Comparison of ENCODE assay signal across 17 cellular contexts in the genomic region with DNA sequence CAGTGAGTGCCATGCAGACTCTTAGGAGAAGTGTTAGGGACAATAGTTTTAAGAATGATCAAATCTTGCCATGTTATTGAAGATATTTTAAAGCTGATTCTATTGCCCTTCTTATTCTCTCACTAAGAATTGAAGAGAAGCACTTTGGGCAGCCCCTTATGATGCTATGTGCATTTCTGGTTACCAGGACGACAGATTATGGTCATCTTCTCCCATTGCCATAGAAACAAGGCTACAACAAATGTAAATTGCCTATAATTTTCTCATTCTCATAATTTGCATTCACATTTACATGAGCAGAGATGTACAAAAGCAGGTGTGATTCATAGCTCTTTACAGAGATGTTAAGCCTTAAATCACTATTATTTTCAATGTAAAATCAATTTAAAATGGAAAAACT.
DNase-seq lines count a peak whose midpoint lies in the region; ATAC-seq, FAIRE-seq and TF ChIP-seq lines count a peak whose summit lies in the region.
"Had no signal": no experiment of that assay in that cellular context is flagged by ENCODE, and none has a peak within 500 bp of the region (broad histone marks: within the 10 kb centered on the region; RNA-seq: fewer than 3 reads in every experiment).

No MANE protein-coding gene starts in this region.

- H3K23ac ChIP-seq in mesendoderm (ENCODE audit: low read length): no peak overlapping the region

- BruUV-seq in K562 (replicated peaks; lab: Mats Ljungman, UMichigan): no TSS peak

- no peaks in the 10 kb centered on the region for H3K79me2 ChIP-seq in K562 (ENCODE audit: control insufficient read depth, insufficient read depth, low read length)
- H3K79me2 ChIP-seq in mesendoderm (ENCODE audit: control insufficient read depth, insufficient read depth, low read length): no peaks in the 10 kb centered on the region

- in situ Hi-C loops in K562 (cut with MboI): no loop called here

- H2BK15ac ChIP-seq in mesendoderm (replicated peaks; ENCODE audit: low read depth): no peak overlapping the region

- H3K79me1 ChIP-seq in mesendoderm (ENCODE audit: low read length): no peaks in the 10 kb centered on the region

- H3K9me1 ChIP-seq in K562 (ENCODE audit: control insufficient read depth, insufficient read depth, low read length): no peaks in the 10 kb centered on the region

- H3K27ac ChIP-seq in K562 (ENCODE audit: extremely low read depth, low read depth, low read length) (no peak overlapping the region), mesendoderm (ENCODE audit: low read depth, low read length) (no peak overlapping the region), right lobe of liver (no peak overlapping the region), left lung (no peak overlapping the region)
- H3K27ac ChIP-seq: BLaER1 treated with 17β-estradiol and CSF1 and Interleukin-3, amounts not matched to agents 10 nM and 100 nM had no signal

- TF ChIP-seq RAD21 in K562 (CRISPR knock-in tag; conservative IDR thresholded peaks at IDR 0.05 in 1 of 2, IDR thresholded peaks at IDR 0.05 in 1 of 2): no peak

- H3K36me3 ChIP-seq in K562 (ENCODE audit: control insufficient read depth, insufficient read depth, low read length): no peaks in the 10 kb centered on the region
- H3K36me3 ChIP-seq in mesendoderm (ENCODE audit: control insufficient read depth, insufficient read depth, low read length): no peaks in the 10 kb centered on the region
- no peaks in the 10 kb centered on the region for H3K36me3 ChIP-seq in right lobe of liver
- H3K36me3 ChIP-seq in left lung: no peaks in the 10 kb centered on the region
- H3K36me3 ChIP-seq: BLaER1 treated with 17β-estradiol and CSF1 and Interleukin-3, amounts not matched to agents 10 nM and 100 nM had no signal

- no peak for TF ChIP-seq EP300 in K562 (IDR thresholded peaks at IDR 0.05; ENCODE audit: low read length)

- no peak overlapping the region for H2BK120ac ChIP-seq in mesendoderm (ENCODE audit: low read depth, low read length)

- DNase-seq in LHCN-M2 (ENCODE audit: low read depth) (peak; percentile 46), NAMALWA (ENCODE audit: low spot score) (peak; percentile 33), K562 (ENCODE audit: extremely low read depth in 1 of 4, low spot score in 3 of 4) (no peak), mesendoderm (peak; percentile 61), right lobe of liver (no peak), left lung (no peak)
- DNase-seq: Calu3; CD8-positive, alpha-beta T cell; DMS79 treated with DMSO at 0.1 percent for 48 hours; GF-D8; HFFc6 had no signal

- no peak overlapping the region for H3K18ac ChIP-seq in mesendoderm (ENCODE audit: low read length)

- CTCF ChIA-PET in K562 (lab: Yijun Ruan, JAX; ENCODE audit: low intra/inter-chr PET ratio): no interaction called here

- H3K9ac ChIP-seq in K562 (ENCODE audit: insufficient read depth in 1 of 2, low read depth in 2 of 2, low read length in 2 of 2) (no peak overlapping the region), mesendoderm (ENCODE audit: low read length) (no peak overlapping the region)
- H3K9ac ChIP-seq: BLaER1 treated with 17β-estradiol and CSF1 and Interleukin-3, amounts not matched to agents 10 nM and 100 nM had no signal

- no peak overlapping the region for H2AFZ ChIP-seq in K562 (ENCODE audit: low read depth, low read length)
- H2AFZ ChIP-seq: GM23338 had no signal

- POLR2A ChIA-PET in K562 (lab: Yijun Ruan, JAX): interaction anchor here (0.6 kb wide), 1 partner anchor 15 kb away, joined by 3 read pairs; no protein-coding TSS in a partner anchor

- H3K9me3 ChIP-seq in K562 (replicated peaks; ENCODE audit: control insufficient read depth, insufficient read depth, low read depth, low read length): no peaks in the 10 kb centered on the region
- no peaks in the 10 kb centered on the region for H3K9me3 ChIP-seq in right lobe of liver
- H3K9me3 ChIP-seq in left lung: no peaks in the 10 kb centered on the region
- H3K9me3 ChIP-seq: BLaER1 treated with 17β-estradiol and CSF1 and Interleukin-3, amounts not matched to agents 10 nM and 100 nM had no signal

- no peak for TF ChIP-seq POLR2A in K562 (conservative IDR thresholded peaks at IDR 0.05)
- TF ChIP-seq POLR2A in right lobe of liver (IDR thresholded peaks at IDR 0.05): no peak

- H4K8ac ChIP-seq in mesendoderm (ENCODE audit: low read depth, low read length): no peak overlapping the region

- H3K4ac ChIP-seq in mesendoderm (ENCODE audit: low read depth, low read length): no peak overlapping the region

- no peaks in the 10 kb centered on the region for H4K20me1 ChIP-seq in K562 (replicated peaks; ENCODE audit: control insufficient read depth, insufficient read depth, low read length)
- H4K20me1 ChIP-seq: BLaER1 treated with 17β-estradiol and CSF1 and Interleukin-3, amounts not matched to agents 10 nM and 100 nM had no signal

- no peak overlapping the region for H2BK5ac ChIP-seq in mesendoderm (ENCODE audit: low read length)

- WGBS in K562 (ENCODE audit: insufficient coverage, low coverage, missing lambda C conversion rate): 0% methylated on average over 1 of the region's 1 CpG
- no CpG with 5 or more reads among the region's 1 CpG for WGBS in mesendoderm (ENCODE audit: extremely low coverage, insufficient coverage, low lambda C conversion rate)
- 25% methylated on average over 1 of the region's 1 CpG for WGBS in right lobe of liver (ENCODE audit: insufficient coverage, low coverage, low lambda C conversion rate, missing lambda C conversion rate)

- H3K4me1 ChIP-seq in K562 (replicated peaks in 1 of 2; ENCODE audit: control insufficient read depth in 2 of 2, insufficient read depth in 2 of 2, low read length in 2 of 2) (no peaks in the 10 kb centered on the region), mesendoderm (ENCODE audit: control insufficient read depth, low read depth, low read length) (no peaks in the 10 kb centered on the region), right lobe of liver (no peaks in the 10 kb centered on the region), left lung (no peaks in the 10 kb centered on the region)
- H3K4me1 ChIP-seq: BLaER1 treated with 17β-estradiol and CSF1 and Interleukin-3, amounts not matched to agents 10 nM and 100 nM had no signal

- H3K4me2 ChIP-seq in K562 (ENCODE audit: insufficient read depth, low read length): no peak overlapping the region
- H3K4me2 ChIP-seq in mesendoderm (ENCODE audit: low read length): no peak overlapping the region
- H3K4me2 ChIP-seq: BLaER1 treated with 17β-estradiol and CSF1 and Interleukin-3, amounts not matched to agents 10 nM and 100 nM; GM23338 had no signal

- H3K27me3 ChIP-seq in K562 (ENCODE audit: control insufficient read depth in 2 of 2, insufficient read depth in 2 of 2, low read length in 2 of 2): no peaks in the 10 kb centered on the region
- H3K27me3 ChIP-seq in mesendoderm (ENCODE audit: insufficient read depth, low read length, poor library complexity): no peaks in the 10 kb centered on the region
- no peaks in the 10 kb centered on the region for H3K27me3 ChIP-seq in right lobe of liver
- no peaks in the 10 kb centered on the region for H3K27me3 ChIP-seq in left lung
- H3K27me3 ChIP-seq: BLaER1 treated with 17β-estradiol and CSF1 and Interleukin-3, amounts not matched to agents 10 nM and 100 nM had no signal

- intact Hi-C loops in K562 (cut with micrococcal nuclease) (no loop called here), right lobe of liver (cut with DNase I) (no loop called here), left lung (cut with DNase I) (no loop called here)

- H3K56ac ChIP-seq in mesendoderm (ENCODE audit: low read length): no peak overlapping the region

- TF ChIP-seq CTCF in K562 (IDR thresholded peaks at IDR 0.05 in 2 of 3, conservative IDR thresholded peaks at IDR 0.05 in 1 of 3; ENCODE audit: insufficient read depth in 2 of 3, low read depth in 1 of 3, low read length in 3 of 3) (no peak), right lobe of liver (IDR thresholded peaks at IDR 0.05) (no peak), left lung (IDR thresholded peaks at IDR 0.05) (no peak)

- no peak overlapping the region for H3K4me3 ChIP-seq in K562
- H3K4me3 ChIP-seq in mesendoderm (ENCODE audit: low read length): no peak overlapping the region
- no peak overlapping the region for H3K4me3 ChIP-seq in right lobe of liver
- no peak overlapping the region for H3K4me3 ChIP-seq in left lung
- H3K4me3 ChIP-seq: BLaER1 treated with 17β-estradiol and CSF1 and Interleukin-3, amounts not matched to agents 10 nM and 100 nM; GM23338 had no signal

- H4K5ac ChIP-seq in mesendoderm (ENCODE audit: low read length): no peak overlapping the region

- FAIRE-seq in K562 (lab: Jason Lieb, UNC): no peak
- FAIRE-seq: H54, HTR-8/SVneo had no signal

- no peak overlapping the region for H2AK5ac ChIP-seq in mesendoderm (ENCODE audit: low read length)

- ATAC-seq in K562 (no peak), right lobe of liver (no peak), left lung (no peak), HG03469 (IDR thresholded peaks at IDR 0.05; ENCODE audit: unreplicated experiment) (no peak)
- ATAC-seq: CD8-positive, alpha-beta T cell; GM23338; HCT116 had no signal

TF ChIP-seq in K562, 482 proteins besides CTCF, POLR2A, EP300 and RAD21:
- TF ChIP-seq POLR2B (IDR thresholded peaks at IDR 0.05; ENCODE audit: low read depth, partially characterized antibody): no peak
- peak; percentile 56 for TF ChIP-seq RFX1 (IDR thresholded peaks at IDR 0.05)

Comparison
In these comparisons a context has a peak if more than half of its experiments do, and no peak if none do; other contexts are left out.
1. DNase-seq: peak in LHCN-M2 (single experiment), NAMALWA (single experiment) and mesendoderm (single experiment); none in K562 (0 of 4), right lobe of liver (0 of 3) and left lung (0 of 2).